23 cellular contexts compared by ENCODE assay signal in genomic region chr17:57872536-57872935, GRCh38. TPM values are rescaled to one million over a fixed set of nuclear protein-coding genes. Genes with fewer than 3 reads are reported as not detected.
DNase-seq lines count a peak whose midpoint lies in the region; ATAC-seq and TF ChIP-seq lines count a peak whose summit lies in the region.
"Had no signal": no experiment of that assay in that cellular context is flagged by ENCODE, and none has a peak within 500 bp of the region (broad histone marks: within the 10 kb centered on the region; RNA-seq: fewer than 3 reads in every experiment).

No MANE protein-coding gene starts in this region.

- peaks cover 82% of the 10 kb centered on the region for H3K36me3 Mint-ChIP-seq in dendritic cell treated with granulocyte-macrophage colony-stimulating factor and Interleukin-4, amounts not matched to agents 40 ng/mL and 50 ng/mL, for 4 days (ENCODE audit: low read depth)
- no peaks in the 10 kb centered on the region for H3K36me3 Mint-ChIP-seq in activated CD4-positive, alpha-beta memory T cell treated with anti-CD3 and anti-CD28 coated beads, Interleukin-2, amount 10 ng/mL, durations not matched to agents 7 days and 5 days (ENCODE audit: low read depth)
- no peaks in the 10 kb centered on the region for H3K36me3 Mint-ChIP-seq in activated CD8-positive, alpha-beta memory T cell treated with anti-CD3 and anti-CD28 coated beads, Interleukin-2, amount 10 ng/mL, durations not matched to agents 7 days and 5 days
- H3K36me3 Mint-ChIP-seq: activated naive CD8-positive, alpha-beta T cell treated with anti-CD3 and anti-CD28 coated beads for 36 hours; CD4-positive, CD25-positive, alpha-beta regulatory T cell; immature natural killer cell; naive B cell had no signal

- peaks cover 3% of the 10 kb centered on the region; the same call in 1 of the 2 replicates for H3K36me3 ChIP-seq in Panc1 (ENCODE audit: control insufficient read depth, insufficient read depth, low read length)
- H3K36me3 ChIP-seq in rectal smooth muscle tissue (ENCODE audit: control insufficient read depth, insufficient read depth, low read length), result peaks cover 2% of the 10 kb centered on the region

- no peaks in the 10 kb centered on the region for H3K9me3 ChIP-seq in Panc1 (ENCODE audit: control insufficient read depth, insufficient read depth, low read depth, low read length)
- H3K9me3 ChIP-seq: left ventricle myocardium inferior, upper lobe of right lung had no signal

- H3K27ac ChIP-seq in Panc1 (ENCODE audit: low read length), result peak overlapping the region; percentile 95; the same call in 1 of the 2 replicates
- H3K27ac ChIP-seq in rectal smooth muscle tissue (ENCODE audit: low read depth, low read length), result peak overlapping the region; percentile 57
- H3K27ac ChIP-seq: GM23248, SK-N-MC, upper lobe of right lung had no signal

- ATAC-seq in Panc1, result no peak
- ATAC-seq in activated CD8-positive, alpha-beta memory T cell treated with anti-CD3 and anti-CD28 coated beads, Interleukin-2, amount 10 ng/mL, durations not matched to agents 7 days and 5 days, result no peak
- ATAC-seq in HG02840 (IDR thresholded peaks at IDR 0.05; ENCODE audit: low FRiP score, unreplicated experiment), result no peak
- ATAC-seq: activated CD8-positive, alpha-beta T cell treated with anti-CD3 and anti-CD28 coated beads, Interleukin-2, amount 10 ng/mL, durations not matched to agents 7 days and 5 days; upper lobe of right lung had no signal

- peaks cover 25% of the 10 kb centered on the region for H3K27me3 Mint-ChIP-seq in dendritic cell treated with granulocyte-macrophage colony-stimulating factor and Interleukin-4, amounts not matched to agents 40 ng/mL and 50 ng/mL, for 4 days
- peaks cover 26% of the 10 kb centered on the region for H3K27me3 Mint-ChIP-seq in activated CD4-positive, alpha-beta memory T cell treated with anti-CD3 and anti-CD28 coated beads, Interleukin-2, amount 10 ng/mL, durations not matched to agents 7 days and 5 days
- H3K27me3 Mint-ChIP-seq in activated CD8-positive, alpha-beta memory T cell treated with anti-CD3 and anti-CD28 coated beads, Interleukin-2, amount 10 ng/mL, durations not matched to agents 7 days and 5 days, result peaks cover 39% of the 10 kb centered on the region

- BruUV-seq in Panc1 (replicated peaks; lab: Mats Ljungman, UMichigan), result no TSS peak

- intact Hi-C loops in Panc1 (cut with micrococcal nuclease; ENCODE audit: unreplicated experiment), result no loop called here
- intact Hi-C loops in dendritic cell treated with granulocyte-macrophage colony-stimulating factor and Interleukin-4, amounts not matched to agents 40 ng/mL and 50 ng/mL, for 4 days (cut with micrococcal nuclease), result no loop called here

- H3K4me3 ChIP-seq in Panc1 (ENCODE audit: low read depth in 2 of 2, low read length in 2 of 2) (no peak overlapping the region), rectal smooth muscle tissue (ENCODE audit: low read length) (no peak overlapping the region)
- H3K4me3 ChIP-seq: GM23248, left ventricle myocardium inferior, SK-N-MC, upper lobe of right lung had no signal

- TF ChIP-seq CTCF in Panc1 (IDR thresholded peaks at IDR 0.05), result no peak

- H3K4me3 Mint-ChIP-seq in dendritic cell treated with granulocyte-macrophage colony-stimulating factor and Interleukin-4, amounts not matched to agents 40 ng/mL and 50 ng/mL, for 4 days, result no peak overlapping the region
- H3K4me3 Mint-ChIP-seq in activated CD4-positive, alpha-beta memory T cell treated with anti-CD3 and anti-CD28 coated beads, Interleukin-2, amount 10 ng/mL, durations not matched to agents 7 days and 5 days, result no peak overlapping the region
- H3K4me3 Mint-ChIP-seq in activated CD8-positive, alpha-beta memory T cell treated with anti-CD3 and anti-CD28 coated beads, Interleukin-2, amount 10 ng/mL, durations not matched to agents 7 days and 5 days, result no peak overlapping the region
- H3K4me3 Mint-ChIP-seq: activated CD8-positive, alpha-beta T cell treated with anti-CD3 and anti-CD28 coated beads, Interleukin-2, amount 10 ng/mL, durations not matched to agents 7 days and 5 days; activated naive CD8-positive, alpha-beta T cell treated with anti-CD3 and anti-CD28 coated beads for 36 hours; CD4-positive, CD25-positive, alpha-beta regulatory T cell; immature natural killer cell had no signal

- peaks cover 76% of the 10 kb centered on the region for H3K4me1 ChIP-seq in Panc1 (ENCODE audit: control insufficient read depth, insufficient read depth, low read length)
- H3K4me1 ChIP-seq in rectal smooth muscle tissue (ENCODE audit: control insufficient read depth, insufficient read depth, low read length), result peaks cover 73% of the 10 kb centered on the region

- H3K27me3 ChIP-seq in Panc1 (ENCODE audit: control insufficient read depth, insufficient read depth, low read length) (no peaks in the 10 kb centered on the region), rectal smooth muscle tissue (ENCODE audit: control insufficient read depth, insufficient read depth, low read length) (no peaks in the 10 kb centered on the region)
- H3K27me3 ChIP-seq: upper lobe of right lung had no signal

- H3K9ac ChIP-seq in rectal smooth muscle tissue (ENCODE audit: low read length), result no peak overlapping the region
- H3K9ac ChIP-seq: GM23248 had no signal

- in situ Hi-C loops in Panc1 (cut with HindIII; ENCODE audit: low pct_unique_long_range_greater_than_20kb, low sequenced_read_pairs), result no loop called here

- POLR2A ChIA-PET in Panc1 (lab: Charles Lee), result interaction anchor here (0.6 kb wide), 1 partner anchor 79 kb away, joined by 11 read pairs; no protein-coding TSS in a partner anchor
- POLR2A ChIA-PET in activated CD4-positive, alpha-beta memory T cell treated with anti-CD3 and anti-CD28 coated beads, Interleukin-2, amount 10 ng/mL, durations not matched to agents 7 days and 5 days (lab: Charles Lee), result interaction anchor here (0.8 kb wide), 1 partner anchor 14 kb away, joined by 3 read pairs; no protein-coding TSS in a partner anchor

- CTCF ChIA-PET in Panc1 (lab: Charles Lee), result no interaction called here
- CTCF ChIA-PET in activated CD4-positive, alpha-beta memory T cell treated with anti-CD3 and anti-CD28 coated beads, Interleukin-2, amount 10 ng/mL, durations not matched to agents 7 days and 5 days (lab: Charles Lee), result no interaction called here
- CTCF ChIA-PET in activated CD8-positive, alpha-beta memory T cell treated with anti-CD3 and anti-CD28 coated beads, Interleukin-2, amount 10 ng/mL, durations not matched to agents 7 days and 5 days (lab: Charles Lee), result interaction anchor here (2.0 to 6.3 kb wide), 2 partner anchors 13 to 20 kb away, joined by 6 to 28 read pairs; no protein-coding TSS in a partner anchor

- peak overlapping the region; percentile 11 for H3K27ac Mint-ChIP-seq in dendritic cell treated with granulocyte-macrophage colony-stimulating factor and Interleukin-4, amounts not matched to agents 40 ng/mL and 50 ng/mL, for 4 days
- no peak overlapping the region for H3K27ac Mint-ChIP-seq in activated CD4-positive, alpha-beta memory T cell treated with anti-CD3 and anti-CD28 coated beads, Interleukin-2, amount 10 ng/mL, durations not matched to agents 7 days and 5 days
- no peak overlapping the region for H3K27ac Mint-ChIP-seq in activated CD8-positive, alpha-beta memory T cell treated with anti-CD3 and anti-CD28 coated beads, Interleukin-2, amount 10 ng/mL, durations not matched to agents 7 days and 5 days
- H3K27ac Mint-ChIP-seq: activated CD8-positive, alpha-beta T cell treated with anti-CD3 and anti-CD28 coated beads, Interleukin-2, amount 10 ng/mL, durations not matched to agents 7 days and 5 days; activated naive CD8-positive, alpha-beta T cell treated with anti-CD3 and anti-CD28 coated beads for 36 hours; immature natural killer cell; naive B cell had no signal

- DNase-seq in GDM1 (lab: John Stamatoyannopoulos, UW) (peak; percentile 24), Panc1 (ENCODE audit: low read depth, low spot score) (no peak), occipital lobe (lab: John Stamatoyannopoulos, UW) (no peak)
- DNase-seq in activated CD4-positive, alpha-beta memory T cell treated with anti-CD3 and anti-CD28 coated beads, Interleukin-2, amount 10 ng/mL, durations not matched to agents 7 days and 5 days, result no peak
- no peak for DNase-seq in activated CD8-positive, alpha-beta memory T cell treated with anti-CD3 and anti-CD28 coated beads, Interleukin-2, amount 10 ng/mL, durations not matched to agents 7 days and 5 days
- DNase-seq: activated CD8-positive, alpha-beta T cell treated with anti-CD3 and anti-CD28 coated beads, Interleukin-2, amount 10 ng/mL, durations not matched to agents 7 days and 5 days; activated naive CD8-positive, alpha-beta T cell treated with anti-CD3 and anti-CD28 coated beads for 36 hours; activated T-cell treated with anti-CD3 and anti-CD28 coated beads for 4 hours; CD4-positive, CD25-positive, alpha-beta regulatory T cell; central memory CD4-positive, alpha-beta T cell; GM23248; immature natural killer cell; left ventricle myocardium inferior; naive B cell; NCI-H2081 treated with DMSO at 0.1 percent for 48 hours; NCI-H226; small intestine; stimulated activated CD4-positive, alpha-beta T cell treated with anti-CD3 and anti-CD28 coated beads, Interleukin-1b, Interleukin-23, amount 100 ng/mL, for 48 hours; upper lobe of right lung had no signal

- peaks cover 69% of the 10 kb centered on the region for H3K4me1 Mint-ChIP-seq in dendritic cell treated with granulocyte-macrophage colony-stimulating factor and Interleukin-4, amounts not matched to agents 40 ng/mL and 50 ng/mL, for 4 days (ENCODE audit: low read depth)
- peaks cover 12% of the 10 kb centered on the region for H3K4me1 Mint-ChIP-seq in activated CD4-positive, alpha-beta memory T cell treated with anti-CD3 and anti-CD28 coated beads, Interleukin-2, amount 10 ng/mL, durations not matched to agents 7 days and 5 days
- H3K4me1 Mint-ChIP-seq in activated CD8-positive, alpha-beta memory T cell treated with anti-CD3 and anti-CD28 coated beads, Interleukin-2, amount 10 ng/mL, durations not matched to agents 7 days and 5 days, result peaks cover 12% of the 10 kb centered on the region

- H3K9me3 Mint-ChIP-seq in dendritic cell treated with granulocyte-macrophage colony-stimulating factor and Interleukin-4, amounts not matched to agents 40 ng/mL and 50 ng/mL, for 4 days, result no peaks in the 10 kb centered on the region
- no peaks in the 10 kb centered on the region for H3K9me3 Mint-ChIP-seq in activated CD4-positive, alpha-beta memory T cell treated with anti-CD3 and anti-CD28 coated beads, Interleukin-2, amount 10 ng/mL, durations not matched to agents 7 days and 5 days
- no peaks in the 10 kb centered on the region for H3K9me3 Mint-ChIP-seq in activated CD8-positive, alpha-beta memory T cell treated with anti-CD3 and anti-CD28 coated beads, Interleukin-2, amount 10 ng/mL, durations not matched to agents 7 days and 5 days (ENCODE audit: low read depth)
- H3K9me3 Mint-ChIP-seq: activated naive CD8-positive, alpha-beta T cell treated with anti-CD3 and anti-CD28 coated beads for 36 hours; immature natural killer cell; naive B cell had no signal

RNA-seq across cellular contexts. Expression of gene MRPS23, which starts 22.7 kb away (rescaled TPM):
- total RNA-seq in Panc1 (2021; ENCODE audit: unreplicated experiment) (85.4 TPM), occipital lobe (27.9 TPM)
- polyA plus RNA-seq in Panc1 (2012; ENCODE audit: insufficient read length), result 76.8 TPM
- total RNA-seq in activated CD4-positive, alpha-beta memory T cell treated with anti-CD3 and anti-CD28 coated beads, Interleukin-2, amount 10 ng/mL, durations not matched to agents 7 days and 5 days, result 10 to 100 TPM; 30.8 to 35.3 TPM
- total RNA-seq in activated CD8-positive, alpha-beta memory T cell treated with anti-CD3 and anti-CD28 coated beads, Interleukin-2, amount 10 ng/mL, durations not matched to agents 7 days and 5 days, result 10 to 100 TPM; 39.4 to 49.4 TPM
